ENCODE assay signal across 22 cellular contexts in the genomic region with DNA sequence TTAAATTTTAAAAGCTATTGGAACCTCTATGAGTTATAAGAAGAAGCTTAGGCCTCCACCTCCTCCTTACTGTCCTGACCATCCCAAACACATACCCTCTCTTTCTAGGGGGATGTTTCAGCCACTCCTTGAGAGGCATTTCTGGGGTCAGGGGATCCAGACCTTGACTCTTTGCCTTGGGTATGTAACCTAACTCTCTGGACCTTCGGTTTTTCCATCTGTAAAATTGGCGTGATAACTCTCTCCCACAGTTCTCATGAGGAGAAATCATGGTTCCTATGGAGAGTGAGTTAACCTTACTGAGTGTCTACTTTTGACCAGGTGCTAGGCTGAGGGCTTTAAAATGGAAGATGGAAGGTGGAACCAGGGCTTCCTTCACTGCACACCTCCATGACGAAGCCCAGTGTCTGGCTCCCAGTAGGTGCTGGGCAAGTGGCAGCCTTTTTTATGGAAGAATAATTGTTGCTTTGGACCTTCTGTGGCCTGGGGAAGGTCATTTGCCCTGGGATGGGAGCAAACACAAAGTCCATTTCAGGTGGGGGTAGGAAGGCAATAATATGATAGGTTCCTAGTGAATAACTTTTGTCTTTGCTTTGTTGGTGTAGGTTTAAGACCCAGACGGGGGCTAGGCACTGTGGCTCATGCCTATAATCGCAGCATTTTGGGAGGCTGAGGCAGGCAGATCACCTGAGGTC. TPM values are rescaled to one million over a fixed set of nuclear protein-coding genes. Genes with fewer than 3 reads are reported as not detected.
DNase-seq lines count a peak whose midpoint lies in the region; ATAC-seq, FAIRE-seq and TF ChIP-seq lines count a peak whose summit lies in the region.
"Had no signal": no experiment of that assay in that cellular context is flagged by ENCODE, and none has a peak within 500 bp of the region (broad histone marks: within the 10 kb centered on the region; RNA-seq: fewer than 3 reads in every experiment).

No MANE protein-coding gene starts in this region.

- DNase-seq in left ventricle myocardium superior, result peak; percentile 11
- DNase-seq in heart right ventricle, result no peak
- DNase-seq in progenitor cell of endocrine pancreas (ENCODE audit: low spot score, unreplicated experiment), result no peak
- no peak for DNase-seq in T1000 (lab: John Stamatoyannopoulos, UW)
- no peak for DNase-seq in D721Med (ENCODE audit: insufficient read length, low spot score)
- DNase-seq in erythroblast (lab: John Stamatoyannopoulos, UW), result no peak
- DNase-seq in type B pancreatic cell (ENCODE audit: extremely low spot score, unreplicated experiment), result no peak
- DNase-seq: CD4-positive, alpha-beta T cell; CD8-positive, alpha-beta memory T cell; DMS53; DMS79 treated with DMSO at 0.1 percent for 48 hours; GF-D8; H9 had no signal

- H3K4me1 ChIP-seq in heart right ventricle (peaks cover 18 to 46% (median 29%) of the 10 kb centered on the region in 9 donors), liver (ENCODE audit: control insufficient read depth in 4 of 4, insufficient read depth in 4 of 4, low read length in 3 of 4) (peaks cover 23 to 79% (median 54%) of the 10 kb centered on the region in 4 donors)

- peaks cover 46% of the 10 kb centered on the region for H3K4me1 Mint-ChIP-seq in progenitor cell of endocrine pancreas (ENCODE audit: low read depth)
- H3K4me1 Mint-ChIP-seq in type B pancreatic cell (ENCODE audit: unreplicated experiment), result peaks cover 46% of the 10 kb centered on the region

- no peaks in the 10 kb centered on the region for H3K27me3 Mint-ChIP-seq in progenitor cell of endocrine pancreas
- H3K27me3 Mint-ChIP-seq in type B pancreatic cell, result no peaks in the 10 kb centered on the region
- H3K27me3 Mint-ChIP-seq: B cell; CD4-positive, alpha-beta T cell had no signal

- WGBS in heart right ventricle, 2 donors, result 96 to 98% methylated on average over 5 of the region's 5 CpGs
- WGBS in liver, result 90% methylated on average over 5 of the region's 5 CpGs

- no peaks in the 10 kb centered on the region for H3K9me3 Mint-ChIP-seq in progenitor cell of endocrine pancreas (ENCODE audit: low read depth)
- no peaks in the 10 kb centered on the region for H3K9me3 Mint-ChIP-seq in type B pancreatic cell
- H3K9me3 Mint-ChIP-seq: CD14-positive monocyte; CD4-positive, alpha-beta T cell; CD8-positive, alpha-beta memory T cell; H9 had no signal

- H3K4me3 ChIP-seq in heart right ventricle (no peak overlapping the region), liver (ENCODE audit: low read depth in 1 of 3, low read length in 3 of 3) (no peak overlapping the region)
- H3K4me3 ChIP-seq: BLaER1 treated with 17β-estradiol and CSF1 and Interleukin-3, amounts not matched to agents 10 nM and 100 nM had no signal

- no peak for ATAC-seq in left ventricle myocardium superior
- no peak for ATAC-seq in heart right ventricle
- ATAC-seq: HCT116 had no signal

- no peak overlapping the region for H3K9ac ChIP-seq in liver (ENCODE audit: low read depth in 1 of 2, low read length in 2 of 2)
- H3K9ac ChIP-seq: BLaER1 treated with 17β-estradiol and CSF1 and Interleukin-3, amounts not matched to agents 10 nM and 100 nM had no signal

- H3K27ac Mint-ChIP-seq in progenitor cell of endocrine pancreas, result peak overlapping the region; percentile 46
- no peak overlapping the region for H3K27ac Mint-ChIP-seq in type B pancreatic cell
- H3K27ac Mint-ChIP-seq: B cell; CD4-positive, alpha-beta T cell; H9 had no signal

- TF ChIP-seq CTCF in heart right ventricle (IDR thresholded peaks at IDR 0.05) (no peak), liver (IDR thresholded peaks at IDR 0.05; ENCODE audit: low read depth, low read length, missing input control) (no peak), progenitor cell of endocrine pancreas (IDR thresholded peaks at IDR 0.05; ENCODE audit: unreplicated experiment) (no peak), D721Med (IDR thresholded peaks at IDR 0.05; ENCODE audit: insufficient read depth, missing control alignments) (no peak), type B pancreatic cell (conservative IDR thresholded peaks at IDR 0.05) (no peak)

- peaks cover 21% of the 10 kb centered on the region for H3K36me3 Mint-ChIP-seq in progenitor cell of endocrine pancreas (ENCODE audit: insufficient read depth)
- H3K36me3 Mint-ChIP-seq in type B pancreatic cell, result peaks cover 20% of the 10 kb centered on the region

- no peak for TF ChIP-seq RAD21 in liver (IDR thresholded peaks at IDR 0.05)

- intact Hi-C loops in left ventricle myocardium superior (cut with micrococcal nuclease) (no loop called here), heart right ventricle (cut with DNase I) (no loop called here)

- H3K4me3 Mint-ChIP-seq in progenitor cell of endocrine pancreas (ENCODE audit: low read depth) (no peak overlapping the region), type B pancreatic cell (no peak overlapping the region)
- H3K4me3 Mint-ChIP-seq: B cell; CD14-positive monocyte; CD4-positive, alpha-beta T cell; CD8-positive, alpha-beta memory T cell had no signal

- H3K36me3 ChIP-seq in heart right ventricle (peaks cover 0 to 23% (median 8%) of the 10 kb centered on the region in 9 donors), liver (ENCODE audit: control insufficient read depth in 4 of 4, insufficient read depth in 3 of 4, low read depth in 1 of 4, low read length in 3 of 4) (peaks cover 7 to 9% (median 8%) of the 10 kb centered on the region in 4 donors)

- no peak for FAIRE-seq in D721Med (lab: Jason Lieb, UNC)
- FAIRE-seq: A204.1, GM12891, GM18507 had no signal

- H3K27ac ChIP-seq in heart right ventricle, result no peak overlapping the region
- H3K27ac ChIP-seq in liver (ENCODE audit: low read depth in 1 of 2, low read length in 2 of 2), result peak overlapping the region in 1 of 2 donors; percentile 49
- H3K27ac ChIP-seq: 22Rv1; BLaER1 treated with 17β-estradiol and CSF1 and Interleukin-3, amounts not matched to agents 10 nM and 100 nM had no signal

- no peak for TF ChIP-seq POLR2A in erythroblast (IDR thresholded peaks at IDR 0.05; ENCODE audit: low read length)

- H3K27me3 ChIP-seq in heart right ventricle (no peaks in the 10 kb centered on the region), liver (ENCODE audit: control insufficient read depth in 4 of 4, insufficient read depth in 4 of 4, low read length in 3 of 4) (no peaks in the 10 kb centered on the region)
- H3K27me3 ChIP-seq: BLaER1 treated with 17β-estradiol and CSF1 and Interleukin-3, amounts not matched to agents 10 nM and 100 nM had no signal

- H3K9me3 ChIP-seq in heart right ventricle (no peaks in the 10 kb centered on the region), liver (ENCODE audit: control insufficient read depth in 4 of 4, low read length in 3 of 4) (no peaks in the 10 kb centered on the region)
- H3K9me3 ChIP-seq: BLaER1 treated with 17β-estradiol and CSF1 and Interleukin-3, amounts not matched to agents 10 nM and 100 nM had no signal

TF ChIP-seq in liver, 16 proteins besides CTCF, POLR2A, EP300 and RAD21 (continues in another document):
- TF ChIP-seq HNF4A (conservative IDR thresholded peaks at IDR 0.05) (peak; percentile 70 to 71), NR2F2 (IDR thresholded peaks at IDR 0.05) (no peak), GABPA (IDR thresholded peaks at IDR 0.05 in 1 of 2, conservative IDR thresholded peaks at IDR 0.05 in 1 of 2) (no peak), EGR1 (IDR thresholded peaks at IDR 0.05; ENCODE audit: low read depth in 2 of 2) (no peak), FOXA1 (IDR thresholded peaks at IDR 0.05) (no peak), SP1 (IDR thresholded peaks at IDR 0.05) (peak; percentile 26)
- TF ChIP-seq, protein P1, sequence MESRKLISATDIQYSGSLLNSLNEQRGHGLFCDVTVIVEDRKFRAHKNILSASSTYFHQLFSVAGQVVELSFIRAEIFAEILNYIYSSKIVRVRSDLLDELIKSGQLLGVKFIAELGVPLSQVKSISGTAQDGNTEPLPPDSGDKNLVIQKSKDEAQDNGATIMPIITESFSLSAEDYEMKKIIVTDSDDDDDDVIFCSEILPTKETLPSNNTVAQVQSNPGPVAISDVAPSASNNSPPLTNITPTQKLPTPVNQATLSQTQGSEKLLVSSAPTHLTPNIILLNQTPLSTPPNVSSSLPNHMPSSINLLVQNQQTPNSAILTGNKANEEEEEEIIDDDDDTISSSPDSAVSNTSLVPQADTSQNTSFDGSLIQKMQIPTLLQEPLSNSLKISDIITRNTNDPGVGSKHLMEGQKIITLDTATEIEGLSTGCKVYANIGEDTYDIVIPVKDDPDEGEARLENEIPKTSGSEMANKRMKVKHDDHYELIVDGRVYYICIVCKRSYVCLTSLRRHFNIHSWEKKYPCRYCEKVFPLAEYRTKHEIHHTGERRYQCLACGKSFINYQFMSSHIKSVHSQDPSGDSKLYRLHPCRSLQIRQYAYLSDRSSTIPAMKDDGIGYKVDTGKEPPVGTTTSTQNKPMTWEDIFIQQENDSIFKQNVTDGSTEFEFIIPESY (IDR thresholded peaks at IDR 0.05), result no peak
- TF ChIP-seq, protein P2, sequence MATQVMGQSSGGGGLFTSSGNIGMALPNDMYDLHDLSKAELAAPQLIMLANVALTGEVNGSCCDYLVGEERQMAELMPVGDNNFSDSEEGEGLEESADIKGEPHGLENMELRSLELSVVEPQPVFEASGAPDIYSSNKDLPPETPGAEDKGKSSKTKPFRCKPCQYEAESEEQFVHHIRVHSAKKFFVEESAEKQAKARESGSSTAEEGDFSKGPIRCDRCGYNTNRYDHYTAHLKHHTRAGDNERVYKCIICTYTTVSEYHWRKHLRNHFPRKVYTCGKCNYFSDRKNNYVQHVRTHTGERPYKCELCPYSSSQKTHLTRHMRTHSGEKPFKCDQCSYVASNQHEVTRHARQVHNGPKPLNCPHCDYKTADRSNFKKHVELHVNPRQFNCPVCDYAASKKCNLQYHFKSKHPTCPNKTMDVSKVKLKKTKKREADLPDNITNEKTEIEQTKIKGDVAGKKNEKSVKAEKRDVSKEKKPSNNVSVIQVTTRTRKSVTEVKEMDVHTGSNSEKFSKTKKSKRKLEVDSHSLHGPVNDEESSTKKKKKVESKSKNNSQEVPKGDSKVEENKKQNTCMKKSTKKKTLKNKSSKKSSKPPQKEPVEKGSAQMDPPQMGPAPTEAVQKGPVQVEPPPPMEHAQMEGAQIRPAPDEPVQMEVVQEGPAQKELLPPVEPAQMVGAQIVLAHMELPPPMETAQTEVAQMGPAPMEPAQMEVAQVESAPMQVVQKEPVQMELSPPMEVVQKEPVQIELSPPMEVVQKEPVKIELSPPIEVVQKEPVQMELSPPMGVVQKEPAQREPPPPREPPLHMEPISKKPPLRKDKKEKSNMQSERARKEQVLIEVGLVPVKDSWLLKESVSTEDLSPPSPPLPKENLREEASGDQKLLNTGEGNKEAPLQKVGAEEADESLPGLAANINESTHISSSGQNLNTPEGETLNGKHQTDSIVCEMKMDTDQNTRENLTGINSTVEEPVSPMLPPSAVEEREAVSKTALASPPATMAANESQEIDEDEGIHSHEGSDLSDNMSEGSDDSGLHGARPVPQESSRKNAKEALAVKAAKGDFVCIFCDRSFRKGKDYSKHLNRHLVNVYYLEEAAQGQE (IDR thresholded peaks at IDR 0.05), result no peak

RNA-seq across cellular contexts. Expression of a gene that starts 18.4 kb away (rescaled TPM):
- 16.8 TPM for total RNA-seq in left ventricle myocardium superior
- 10 to 100 TPM; 12.7 to 18.0 (median 13.7) TPM for total RNA-seq in heart right ventricle
- polyA plus RNA-seq in heart right ventricle, result 10 to 100 TPM in 1 of 2 donors, 1 to 10 TPM in 1; 8.9 to 12.9 TPM
- total RNA-seq in liver, result 1 to 10 TPM; 3.7 to 4.9 TPM
- 10 to 100 TPM in 1 of 2 donors, 1 to 10 TPM in 1; 2.5 to 16.0 TPM for polyA plus RNA-seq in liver
- total RNA-seq in progenitor cell of endocrine pancreas, result 124 and 137 TPM in 2 replicates
- 62.2 and 100 TPM in 2 replicates for total RNA-seq in type B pancreatic cell (ENCODE audit: low replicate concordance)
